13 cellular contexts compared by ENCODE assay signal in genomic region chr13:22076658-22077057, GRCh38.
A peak's percentile ranks its signal among the peaks of the same experiment; 100 is the strongest.
DNase-seq lines count a peak whose midpoint lies in the region; ATAC-seq and TF ChIP-seq lines count a peak whose summit lies in the region.
"Had no signal": no experiment of that assay in that cellular context is flagged by ENCODE, and none has a peak within 500 bp of the region (broad histone marks: within the 10 kb centered on the region; RNA-seq: fewer than 3 reads in every experiment).

No MANE protein-coding gene starts in this region.

- no peak for TF ChIP-seq CTCF in upper lobe of right lung (IDR thresholded peaks at IDR 0.05)

- ATAC-seq in sciatic nerve: peak; percentile 17
- ATAC-seq in GM19463 (IDR thresholded peaks at IDR 0.05; ENCODE audit: unreplicated experiment): no peak
- no peak for ATAC-seq in upper lobe of right lung
- no peak for ATAC-seq in GM18870 (IDR thresholded peaks at IDR 0.05; ENCODE audit: unreplicated experiment)
- ATAC-seq: A549 had no signal

- intact Hi-C loops in sciatic nerve (cut with DNase I) (no loop called here), upper lobe of right lung (cut with DNase I) (no loop called here)

- H3K4me1 ChIP-seq in upper lobe of right lung: no peaks in the 10 kb centered on the region
- H3K4me1 ChIP-seq: A549 had no signal

- H3K4me3 ChIP-seq in upper lobe of right lung: no peak overlapping the region
- H3K4me3 ChIP-seq: A549 had no signal

- DNase-seq in NCI-H2107 treated with DMSO at 0.1 percent for 48 hours (lab: John Stamatoyannopoulos, UW; ENCODE audit: unreplicated experiment) (peak; percentile 21), NCI-H2107 (lab: John Stamatoyannopoulos, UW) (no peak), H4 (ENCODE audit: low spot score) (peak; percentile 49), NCI-H69 (lab: John Stamatoyannopoulos, UW) (peak; percentile 75), sciatic nerve (ENCODE audit: low spot score) (no peak), upper lobe of right lung (no peak)
- DNase-seq: amniotic stem cell; DND-41; stimulated activated CD4-positive, alpha-beta T cell treated with anti-CD3 and anti-CD28 coated beads, Interleukin-12 subunit alpha, Interleukin-12 subunit beta, amount 100 ng/mL, for 4 hours; T-helper 9 cell had no signal

- H3K9me3 ChIP-seq in upper lobe of right lung: no peaks in the 10 kb centered on the region
- H3K9me3 ChIP-seq: A549 had no signal

- no peaks in the 10 kb centered on the region for H3K36me3 ChIP-seq in upper lobe of right lung

- H3K27me3 ChIP-seq in upper lobe of right lung: no peaks in the 10 kb centered on the region

- no peak overlapping the region for H3K27ac ChIP-seq in upper lobe of right lung
- H3K27ac ChIP-seq: A549 had no signal

Comparison
In these comparisons a context has a peak if more than half of its experiments do, and no peak if none do; other contexts are left out.
1. DNase-seq: peak in NCI-H2107 treated with DMSO at 0.1 percent for 48 hours (single experiment), H4 (single experiment) and NCI-H69 (single experiment); none in NCI-H2107 (single experiment), sciatic nerve (single experiment) and upper lobe of right lung (single experiment).